In the genomic region with DNA sequence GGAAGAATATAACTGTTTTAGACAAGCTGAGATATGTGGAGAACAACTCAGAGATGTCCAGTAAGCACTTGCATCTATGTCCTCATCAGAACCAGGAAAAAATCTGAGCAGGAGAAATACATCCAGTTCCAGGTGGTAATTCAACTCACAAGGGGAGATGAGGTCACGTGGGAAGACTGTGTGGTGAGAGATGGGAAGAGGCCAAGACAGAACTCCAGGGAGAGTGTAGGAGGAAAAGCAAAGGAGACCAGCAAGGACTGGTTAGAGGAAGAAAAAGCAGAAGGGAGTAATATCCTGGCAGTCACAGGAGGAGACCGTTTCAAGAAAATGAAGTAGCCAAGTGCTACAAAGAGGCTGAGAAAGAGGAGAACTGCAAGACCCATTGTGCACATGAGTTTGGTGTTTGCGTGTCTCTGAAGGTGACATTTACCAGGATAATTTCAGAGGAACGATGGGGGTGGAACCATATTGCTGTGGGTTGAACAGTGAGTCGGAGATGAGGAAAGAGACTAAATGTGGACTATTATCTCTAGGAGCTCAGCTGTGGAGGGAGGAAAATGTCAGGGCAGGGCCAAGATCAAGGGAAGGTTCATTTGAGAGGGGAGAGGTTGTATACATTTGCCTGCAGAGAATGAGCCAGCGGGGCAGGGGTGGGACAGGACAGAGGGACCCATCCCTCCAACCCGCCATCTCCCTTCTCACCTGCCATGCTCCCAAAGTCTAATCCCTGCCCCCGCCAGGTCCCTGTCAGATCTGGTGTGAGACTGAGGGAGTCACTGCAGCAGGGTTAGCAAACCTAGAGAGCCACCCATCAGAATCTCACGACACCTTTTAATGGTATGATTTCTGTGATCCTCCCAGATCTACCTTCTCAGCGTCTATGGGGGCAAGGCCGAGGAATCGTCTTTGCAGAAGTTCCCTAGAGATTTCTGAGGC, we compare ENCODE assay signal across 1 cellular context.
TF ChIP-seq lines count a peak whose summit lies in the region.

No MANE protein-coding gene starts in this region.

TF ChIP-seq in K562, 482 proteins besides CTCF, POLR2A, EP300 and RAD21:
- TF ChIP-seq ZC3H4 (CRISPR knock-in tag; IDR thresholded peaks at IDR 0.05; ENCODE audit: borderline replicate concordance) (no peak), PCBP2 (IDR thresholded peaks at IDR 0.05; ENCODE audit: low read depth, low read length, poor library complexity, severe bottlenecking) (no peak), FOS (IDR thresholded peaks at IDR 0.05; ENCODE audit: extremely low read depth, insufficient read length) (no peak), ARHGAP35 (IDR thresholded peaks at IDR 0.05; ENCODE audit: partially characterized antibody) (no peak), MED1 (CRISPR knock-in tag; IDR thresholded peaks at IDR 0.05; ENCODE audit: borderline replicate concordance) (no peak), THRAP3 (IDR thresholded peaks at IDR 0.05; ENCODE audit: borderline replicate concordance) (no peak), FOXK2 (conservative IDR thresholded peaks at IDR 0.05 in 1 of 2, IDR thresholded peaks at IDR 0.05 in 1 of 2; ENCODE audit: low read depth in 2 of 2) (no peak), CREBBP (IDR thresholded peaks at IDR 0.05; ENCODE audit: low read depth, low read length) (no peak), ZNF695 (CRISPR knock-in tag; IDR thresholded peaks at IDR 0.05) (no peak), HMG20B (CRISPR knock-in tag; IDR thresholded peaks at IDR 0.05) (no peak), XRCC4 (IDR thresholded peaks at IDR 0.05; ENCODE audit: extremely low read depth, insufficient read depth, insufficient read length) (no peak), HLTF (IDR thresholded peaks at IDR 0.05) (no peak)
- TF ChIP-seq, protein P1, sequence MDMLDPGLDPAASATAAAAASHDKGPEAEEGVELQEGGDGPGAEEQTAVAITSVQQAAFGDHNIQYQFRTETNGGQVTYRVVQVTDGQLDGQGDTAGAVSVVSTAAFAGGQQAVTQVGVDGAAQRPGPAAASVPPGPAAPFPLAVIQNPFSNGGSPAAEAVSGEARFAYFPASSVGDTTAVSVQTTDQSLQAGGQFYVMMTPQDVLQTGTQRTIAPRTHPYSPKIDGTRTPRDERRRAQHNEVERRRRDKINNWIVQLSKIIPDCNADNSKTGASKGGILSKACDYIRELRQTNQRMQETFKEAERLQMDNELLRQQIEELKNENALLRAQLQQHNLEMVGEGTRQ (CRISPR knock-in tag; IDR thresholded peaks at IDR 0.05) = peak; percentile 25
- TF ChIP-seq, protein P2, sequence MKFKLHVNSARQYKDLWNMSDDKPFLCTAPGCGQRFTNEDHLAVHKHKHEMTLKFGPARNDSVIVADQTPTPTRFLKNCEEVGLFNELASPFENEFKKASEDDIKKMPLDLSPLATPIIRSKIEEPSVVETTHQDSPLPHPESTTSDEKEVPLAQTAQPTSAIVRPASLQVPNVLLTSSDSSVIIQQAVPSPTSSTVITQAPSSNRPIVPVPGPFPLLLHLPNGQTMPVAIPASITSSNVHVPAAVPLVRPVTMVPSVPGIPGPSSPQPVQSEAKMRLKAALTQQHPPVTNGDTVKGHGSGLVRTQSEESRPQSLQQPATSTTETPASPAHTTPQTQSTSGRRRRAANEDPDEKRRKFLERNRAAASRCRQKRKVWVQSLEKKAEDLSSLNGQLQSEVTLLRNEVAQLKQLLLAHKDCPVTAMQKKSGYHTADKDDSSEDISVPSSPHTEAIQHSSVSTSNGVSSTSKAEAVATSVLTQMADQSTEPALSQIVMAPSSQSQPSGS (CRISPR knock-in tag; IDR thresholded peaks at IDR 0.05) = no peak
- TF ChIP-seq, protein P3, sequence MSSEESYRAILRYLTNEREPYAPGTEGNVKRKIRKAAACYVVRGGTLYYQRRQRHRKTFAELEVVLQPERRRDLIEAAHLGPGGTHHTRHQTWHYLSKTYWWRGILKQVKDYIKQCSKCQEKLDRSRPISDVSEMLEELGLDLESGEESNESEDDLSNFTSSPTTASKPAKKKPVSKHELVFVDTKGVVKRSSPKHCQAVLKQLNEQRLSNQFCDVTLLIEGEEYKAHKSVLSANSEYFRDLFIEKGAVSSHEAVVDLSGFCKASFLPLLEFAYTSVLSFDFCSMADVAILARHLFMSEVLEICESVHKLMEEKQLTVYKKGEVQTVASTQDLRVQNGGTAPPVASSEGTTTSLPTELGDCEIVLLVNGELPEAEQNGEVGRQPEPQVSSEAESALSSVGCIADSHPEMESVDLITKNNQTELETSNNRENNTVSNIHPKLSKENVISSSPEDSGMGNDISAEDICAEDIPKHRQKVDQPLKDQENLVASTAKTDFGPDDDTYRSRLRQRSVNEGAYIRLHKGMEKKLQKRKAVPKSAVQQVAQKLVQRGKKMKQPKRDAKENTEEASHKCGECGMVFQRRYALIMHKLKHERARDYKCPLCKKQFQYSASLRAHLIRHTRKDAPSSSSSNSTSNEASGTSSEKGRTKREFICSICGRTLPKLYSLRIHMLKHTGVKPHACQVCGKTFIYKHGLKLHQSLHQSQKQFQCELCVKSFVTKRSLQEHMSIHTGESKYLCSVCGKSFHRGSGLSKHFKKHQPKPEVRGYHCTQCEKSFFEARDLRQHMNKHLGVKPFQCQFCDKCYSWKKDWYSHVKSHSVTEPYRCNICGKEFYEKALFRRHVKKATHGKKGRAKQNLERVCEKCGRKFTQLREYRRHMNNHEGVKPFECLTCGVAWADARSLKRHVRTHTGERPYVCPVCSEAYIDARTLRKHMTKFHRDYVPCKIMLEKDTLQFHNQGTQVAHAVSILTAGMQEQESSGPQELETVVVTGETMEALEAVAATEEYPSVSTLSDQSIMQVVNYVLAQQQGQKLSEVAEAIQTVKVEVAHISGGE (CRISPR knock-in tag; IDR thresholded peaks at IDR 0.05) = peak in 1 of 3 experiments; percentile 51; a peak in 1 of 6 replicates
- TF ChIP-seq, protein P4, sequence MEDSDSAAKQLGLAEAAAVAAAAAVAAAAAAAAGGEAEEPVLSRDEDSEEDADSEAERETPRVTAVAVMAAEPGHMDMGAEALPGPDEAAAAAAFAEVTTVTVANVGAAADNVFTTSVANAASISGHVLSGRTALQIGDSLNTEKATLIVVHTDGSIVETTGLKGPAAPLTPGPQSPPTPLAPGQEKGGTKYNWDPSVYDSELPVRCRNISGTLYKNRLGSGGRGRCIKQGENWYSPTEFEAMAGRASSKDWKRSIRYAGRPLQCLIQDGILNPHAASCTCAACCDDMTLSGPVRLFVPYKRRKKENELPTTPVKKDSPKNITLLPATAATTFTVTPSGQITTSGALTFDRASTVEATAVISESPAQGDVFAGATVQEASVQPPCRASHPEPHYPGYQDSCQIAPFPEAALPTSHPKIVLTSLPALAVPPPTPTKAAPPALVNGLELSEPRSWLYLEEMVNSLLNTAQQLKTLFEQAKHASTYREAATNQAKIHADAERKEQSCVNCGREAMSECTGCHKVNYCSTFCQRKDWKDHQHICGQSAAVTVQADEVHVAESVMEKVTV (CRISPR knock-in tag; IDR thresholded peaks at IDR 0.05) = no peak
- TF ChIP-seq, protein P5, sequence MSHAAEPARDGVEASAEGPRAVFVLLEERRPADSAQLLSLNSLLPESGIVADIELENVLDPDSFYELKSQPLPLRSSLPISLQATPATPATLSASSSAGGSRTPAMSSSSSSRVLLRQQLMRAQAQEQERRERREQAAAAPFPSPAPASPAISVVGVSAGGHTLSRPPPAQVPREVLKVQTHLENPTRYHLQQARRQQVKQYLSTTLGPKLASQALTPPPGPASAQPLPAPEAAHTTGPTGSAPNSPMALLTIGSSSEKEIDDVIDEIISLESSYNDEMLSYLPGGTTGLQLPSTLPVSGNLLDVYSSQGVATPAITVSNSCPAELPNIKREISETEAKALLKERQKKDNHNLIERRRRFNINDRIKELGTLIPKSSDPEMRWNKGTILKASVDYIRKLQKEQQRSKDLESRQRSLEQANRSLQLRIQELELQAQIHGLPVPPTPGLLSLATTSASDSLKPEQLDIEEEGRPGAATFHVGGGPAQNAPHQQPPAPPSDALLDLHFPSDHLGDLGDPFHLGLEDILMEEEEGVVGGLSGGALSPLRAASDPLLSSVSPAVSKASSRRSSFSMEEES (CRISPR knock-in tag; IDR thresholded peaks at IDR 0.05) = peak; percentile 6; the same call in 1 of the 2 replicates
- TF ChIP-seq, protein P6, sequence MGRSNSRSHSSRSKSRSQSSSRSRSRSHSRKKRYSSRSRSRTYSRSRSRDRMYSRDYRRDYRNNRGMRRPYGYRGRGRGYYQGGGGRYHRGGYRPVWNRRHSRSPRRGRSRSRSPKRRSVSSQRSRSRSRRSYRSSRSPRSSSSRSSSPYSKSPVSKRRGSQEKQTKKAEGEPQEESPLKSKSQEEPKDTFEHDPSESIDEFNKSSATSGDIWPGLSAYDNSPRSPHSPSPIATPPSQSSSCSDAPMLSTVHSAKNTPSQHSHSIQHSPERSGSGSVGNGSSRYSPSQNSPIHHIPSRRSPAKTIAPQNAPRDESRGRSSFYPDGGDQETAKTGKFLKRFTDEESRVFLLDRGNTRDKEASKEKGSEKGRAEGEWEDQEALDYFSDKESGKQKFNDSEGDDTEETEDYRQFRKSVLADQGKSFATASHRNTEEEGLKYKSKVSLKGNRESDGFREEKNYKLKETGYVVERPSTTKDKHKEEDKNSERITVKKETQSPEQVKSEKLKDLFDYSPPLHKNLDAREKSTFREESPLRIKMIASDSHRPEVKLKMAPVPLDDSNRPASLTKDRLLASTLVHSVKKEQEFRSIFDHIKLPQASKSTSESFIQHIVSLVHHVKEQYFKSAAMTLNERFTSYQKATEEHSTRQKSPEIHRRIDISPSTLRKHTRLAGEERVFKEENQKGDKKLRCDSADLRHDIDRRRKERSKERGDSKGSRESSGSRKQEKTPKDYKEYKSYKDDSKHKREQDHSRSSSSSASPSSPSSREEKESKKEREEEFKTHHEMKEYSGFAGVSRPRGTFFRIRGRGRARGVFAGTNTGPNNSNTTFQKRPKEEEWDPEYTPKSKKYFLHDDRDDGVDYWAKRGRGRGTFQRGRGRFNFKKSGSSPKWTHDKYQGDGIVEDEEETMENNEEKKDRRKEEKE (IDR thresholded peaks at IDR 0.05; ENCODE audit: borderline replicate concordance in 1 of 2, control insufficient read depth in 1 of 2, low read depth in 2 of 2, low read length in 1 of 2) = no peak
TF ChIP-seq in K562: peak in this region for 3.
